Comparison of ENCODE assay signal across 8 cellular contexts in genomic region chr1:155256101-155256852, GRCh38. TPM values are rescaled to one million over a fixed set of nuclear protein-coding genes. Genes with fewer than 3 reads are reported as not detected.
DNase-seq lines count a peak whose midpoint lies in the region; ATAC-seq and TF ChIP-seq lines count a peak whose summit lies in the region.

No MANE protein-coding gene starts in this region.

- ATAC-seq in HG03135 (IDR thresholded peaks at IDR 0.05; ENCODE audit: unreplicated experiment) = no peak
- no peak for ATAC-seq in HG02763 (IDR thresholded peaks at IDR 0.05; ENCODE audit: unreplicated experiment)

- H3K27me3 ChIP-seq in dorsolateral prefrontal cortex = no peaks in the 10 kb centered on the region

- DNase-seq in LHCN-M2 (ENCODE audit: low read depth) (peak; percentile 61), dorsolateral prefrontal cortex (no peak), myocyte (ENCODE audit: low read depth) (peak; percentile 40), NCI-H1105 treated with DMSO at 0.1 percent for 48 hours (lab: John Stamatoyannopoulos, UW) (no peak), SHP77 treated with DMSO at 0.1 percent for 48 hours (lab: John Stamatoyannopoulos, UW) (no peak)

- H3K4me3 ChIP-seq in dorsolateral prefrontal cortex = peak overlapping the region in 51 of 59 donors; percentile 56 to 96 (median 89)

- H3K27ac ChIP-seq in 22Rv1 = peak overlapping the region; percentile 70
- peak overlapping the region in 58 of 59 donors; percentile 58 to 99 (median 97) for H3K27ac ChIP-seq in dorsolateral prefrontal cortex

- intact Hi-C loops in dorsolateral prefrontal cortex (cut with DNase I) = no loop called here

- no peak for TF ChIP-seq CTCF in 22Rv1 (IDR thresholded peaks at IDR 0.05)
- TF ChIP-seq CTCF in dorsolateral prefrontal cortex (IDR thresholded peaks at IDR 0.05 in 54 of 56, conservative IDR thresholded peaks at IDR 0.05 in 2 of 56; ENCODE audit: low read depth in 1 of 56, partially characterized antibody in 56 of 56) = no peak

RNA-seq across cellular contexts. Expression of gene ENTREP3, which starts 1.0 kb away (rescaled TPM):
- total RNA-seq in LHCN-M2 (2014; rRNA removed) (7.8 and 15.6 TPM in 2 replicates), dorsolateral prefrontal cortex (10 to 100 TPM; 28.2 to 75.1 (median 42.6) TPM), myocyte (7.5 and 13.1 TPM in 2 replicates)
- 29.3 TPM for polyA plus RNA-seq in LHCN-M2 (2012)
- 42.2 TPM for polyA plus RNA-seq in myocyte (2012)

RNA-seq across cellular contexts. Expression of gene SCAMP3, which starts 5.9 kb away (rescaled TPM):
- total RNA-seq in LHCN-M2 (2014; rRNA removed) = 83.7 and 101 TPM in 2 replicates
- polyA plus RNA-seq in LHCN-M2 (2012) = 119 TPM
- total RNA-seq in dorsolateral prefrontal cortex = 10 to 100 TPM; 40.4 to 73.3 (median 49.7) TPM
- 106 and 130 TPM in 2 replicates for total RNA-seq in myocyte
- polyA plus RNA-seq in myocyte (2012) = 129 TPM

RNA-seq across cellular contexts. Expression of gene CLK2, which starts 17.0 kb away (rescaled TPM):
- total RNA-seq in LHCN-M2 (2014; rRNA removed) = 23.7 and 26.9 TPM in 2 replicates
- 14.4 TPM for polyA plus RNA-seq in LHCN-M2 (2012)
- 10 to 100 TPM; 24.7 to 58.5 (median 39.4) TPM for total RNA-seq in dorsolateral prefrontal cortex
- 24.8 and 26.8 TPM in 2 replicates for total RNA-seq in myocyte
- 39.4 TPM for polyA plus RNA-seq in myocyte (2012)

RNA-seq across cellular contexts. Expression of gene HCN3, which starts 21.0 kb away (rescaled TPM):
- total RNA-seq in LHCN-M2 (2014; rRNA removed) (1.8 and 2.1 TPM in 2 replicates), dorsolateral prefrontal cortex (10 to 100 TPM in 94 of 120 experiments, 1 to 10 TPM in 26; 6.0 to 24.1 (median 11.7) TPM), myocyte (2.1 and 3.0 TPM in 2 replicates)
- polyA plus RNA-seq in LHCN-M2 (2012) = 2.2 TPM
- polyA plus RNA-seq in myocyte (2012) = 8.1 TPM

RNA-seq across cellular contexts. Expression of gene PKLR, which starts 45.0 kb away (rescaled TPM):
- not detected in 2 replicates for total RNA-seq in LHCN-M2 (2014; rRNA removed)
- not detected for polyA plus RNA-seq in LHCN-M2 (2012)
- 1 to 10 TPM in 16 of 120 experiments, under 1 TPM in 86, not detected in 18; 0.17 to 2.2 (median 0.52) TPM for total RNA-seq in dorsolateral prefrontal cortex
- not detected in 2 replicates for total RNA-seq in myocyte
- 0.06 TPM for polyA plus RNA-seq in myocyte (2012)

Comparison
In these comparisons a context has a peak if more than half of its experiments do, and no peak if none do; other contexts are left out.
1. DNase-seq: peak in LHCN-M2 (single experiment) and myocyte (single experiment); none in dorsolateral prefrontal cortex (0 of 10), NCI-H1105 treated with DMSO at 0.1 percent for 48 hours (single experiment) and SHP77 treated with DMSO at 0.1 percent for 48 hours (single experiment).